In genomic region chr7:82945480-82945879, GRCh38 we compare ENCODE assay signal across 18 cellular contexts.
"Had no signal": no experiment of that assay in that cellular context is flagged by ENCODE, and none has a peak within 500 bp of the region (broad histone marks: within the 10 kb centered on the region; RNA-seq: fewer than 3 reads in every experiment).

No MANE protein-coding gene starts in this region.

- DNase-seq: activated CD4-positive, alpha-beta memory T cell treated with anti-CD3 and anti-CD28 coated beads, Interleukin-2, amount 10 ng/mL, durations not matched to agents 7 days and 5 days; activated CD4-positive, alpha-beta T cell treated with anti-CD3 and anti-CD28 coated beads for 48 hours; activated CD4-positive, CD25-positive, alpha-beta regulatory T cell; activated CD8-positive, alpha-beta memory T cell treated with anti-CD3 and anti-CD28 coated beads, Interleukin-2, amount 10 ng/mL, durations not matched to agents 7 days and 5 days; activated naive CD4-positive, alpha-beta T cell treated with anti-CD3 and anti-CD28 coated beads, Interleukin-2, amount 50 U/mL, for 16 hours; activated T-cell treated with anti-CD3 and anti-CD28 coated beads, Interleukin-2, amount 50 U/mL, for 1 hour; aorta; cerebellar nuclear complex; cortex of kidney; effector CD4-positive, alpha-beta T cell; foreskin melanocyte; kidney; left ventricle myocardium superior; occipital lobe; stimulated activated CD4-positive, alpha-beta T cell treated with anti-CD3 and anti-CD28 coated beads, Interleukin-12 subunit alpha, Interleukin-12 subunit beta, amount 100 ng/mL, for 4 hours; stimulated activated CD4-positive, alpha-beta T cell treated with anti-CD3 and anti-CD28 coated beads, Interleukin-1b, Interleukin-23, amount 100 ng/mL, for 48 hours; stimulated activated CD8-positive, alpha-beta memory T cell treated with anti-CD3 and anti-CD28 coated beads, Interleukin-4, amount 100 ng/mL, for 48 hours; stimulated activated naive CD4-positive, alpha-beta T cell had no signal
